ENCODE assay signal across 8 cellular contexts in genomic region chr4:16225139-16225538, GRCh38. TPM values are rescaled to one million over a fixed set of nuclear protein-coding genes. Genes with fewer than 3 reads are reported as not detected.
A peak's percentile ranks its signal among the peaks of the same experiment; 100 is the strongest.
DNase-seq lines count a peak whose midpoint lies in the region; ATAC-seq, FAIRE-seq and TF ChIP-seq lines count a peak whose summit lies in the region.

No MANE protein-coding gene starts in this region.

- peak overlapping the region; percentile 98 for H2AFZ ChIP-seq in smooth muscle cell (ENCODE audit: low read depth)

- no peaks in the 10 kb centered on the region for H3F3A ChIP-seq in smooth muscle cell (ENCODE audit: low read depth)

- no peak for TF ChIP-seq POLR2A in heart left ventricle (IDR thresholded peaks at IDR 0.05)
- TF ChIP-seq POLR2A in gastroesophageal sphincter (IDR thresholded peaks at IDR 0.05), result no peak

- peaks cover 0 to 66% (median 42%) of the 10 kb centered on the region in 12 donors for H3K4me1 ChIP-seq in heart left ventricle
- H3K4me1 ChIP-seq in gastroesophageal sphincter, result peaks cover 9 to 60% (median 17%) of the 10 kb centered on the region in 3 donors
- H3K4me1 ChIP-seq in smooth muscle cell (ENCODE audit: low read depth), result peaks cover 16% of the 10 kb centered on the region

- DNase-seq in heart left ventricle (no peak), Right ventricle myocardium inferior (ENCODE audit: missing footprints) (no peak), smooth muscle cell (lab: John Stamatoyannopoulos, UW; ENCODE audit: unreplicated experiment) (no peak), GOT3 (lab: John Stamatoyannopoulos, UW) (no peak), NCI-H128 (lab: John Stamatoyannopoulos, UW; ENCODE audit: unreplicated experiment) (no peak), frontal cortex (ENCODE audit: low spot score in 2 of 2) (no peak)

- peaks cover 55% of the 10 kb centered on the region for H3K79me2 ChIP-seq in smooth muscle cell (ENCODE audit: low read depth)

- H3K4me3 ChIP-seq in heart left ventricle, result peak overlapping the region; percentile 41 to 93 (median 87)
- H3K4me3 ChIP-seq in WI38 (ENCODE audit: low read depth, low read length), result peak overlapping the region; percentile 65
- H3K4me3 ChIP-seq in gastroesophageal sphincter, result peak overlapping the region; percentile 63 to 82
- H3K4me3 ChIP-seq in smooth muscle cell, result peak overlapping the region; percentile 93

- H4K20me1 ChIP-seq in smooth muscle cell (ENCODE audit: low read depth), result peaks cover 11% of the 10 kb centered on the region

- H3K9me3 ChIP-seq in heart left ventricle, result no peaks in the 10 kb centered on the region
- no peaks in the 10 kb centered on the region for H3K9me3 ChIP-seq in gastroesophageal sphincter
- no peaks in the 10 kb centered on the region for H3K9me3 ChIP-seq in smooth muscle cell (replicated peaks; ENCODE audit: low read depth)

- H3K27me3 ChIP-seq in heart left ventricle, result no peaks in the 10 kb centered on the region
- no peaks in the 10 kb centered on the region for H3K27me3 ChIP-seq in gastroesophageal sphincter
- no peaks in the 10 kb centered on the region for H3K27me3 ChIP-seq in smooth muscle cell (ENCODE audit: low read depth)

- no peak for TF ChIP-seq EP300 in gastroesophageal sphincter (IDR thresholded peaks at IDR 0.05)

- ATAC-seq in heart left ventricle (no peak), Right ventricle myocardium inferior (no peak), gastroesophageal sphincter (no peak)

- TF ChIP-seq CTCF in heart left ventricle (IDR thresholded peaks at IDR 0.05) (no peak), WI38 (IDR thresholded peaks at IDR 0.05; ENCODE audit: low read depth, low read length) (no peak), gastroesophageal sphincter (IDR thresholded peaks at IDR 0.05) (no peak), smooth muscle cell (IDR thresholded peaks at IDR 0.05; ENCODE audit: borderline replicate concordance, insufficient read depth, poor library complexity, severe bottlenecking) (no peak)

- H3K36me3 ChIP-seq in heart left ventricle (peaks cover 0 to under 1% (median 0%) of the 10 kb centered on the region in 9 donors), gastroesophageal sphincter (peaks cover 0 to under 1% of the 10 kb centered on the region in 2 donors), smooth muscle cell (ENCODE audit: low read depth) (no peaks in the 10 kb centered on the region)

- peak overlapping the region; percentile 84 for H3K9ac ChIP-seq in smooth muscle cell (ENCODE audit: low read depth)

- no peak for FAIRE-seq in frontal cortex (lab: Jason Lieb, UNC)

- peak overlapping the region; percentile 100 for H3K4me2 ChIP-seq in smooth muscle cell

- 10 to 12% (median 11%) methylated on average over 5 of the region's 5 CpGs for WGBS in heart left ventricle, 4 donors
- WGBS in gastroesophageal sphincter (ENCODE audit: low coverage in 1 of 2), 2 donors, result 9 to 16% methylated on average over 5 of the region's 5 CpGs
- 52% methylated on average over 5 of the region's 5 CpGs for WGBS in smooth muscle cell (ENCODE audit: low lambda C conversion rate)

- H3K27ac ChIP-seq in heart left ventricle, result peak overlapping the region in 10 of 12 donors; percentile 0 to 99 (median 97)
- peak overlapping the region in 1 of 4 donors; percentile 99 for H3K27ac ChIP-seq in gastroesophageal sphincter
- H3K27ac ChIP-seq in smooth muscle cell (ENCODE audit: low read depth), result peak overlapping the region; percentile 48

- intact Hi-C loops in heart left ventricle (cut with DNase I) (no loop called here), Right ventricle myocardium inferior (cut with DNase I) (no loop called here)

RNA-seq across cellular contexts. Expression of gene TAPT1, which starts 1.1 kb away (rescaled TPM):
- total RNA-seq in heart left ventricle (10 to 100 TPM; 15.8 to 53.4 (median 38.0) TPM), Right ventricle myocardium inferior (34.2 TPM), gastroesophageal sphincter (10 to 100 TPM; 29.9 to 40.4 (median 35.9) TPM), smooth muscle cell (12.9 and 15.6 TPM in 2 replicates), frontal cortex (68.5 TPM)
- polyA plus RNA-seq in heart left ventricle (10 to 100 TPM; 12.3 to 23.8 TPM), smooth muscle cell (6.1 and 7.9 TPM in 2 replicates)
